Comparison of ENCODE assay signal across 24 cellular contexts in the genomic region with DNA sequence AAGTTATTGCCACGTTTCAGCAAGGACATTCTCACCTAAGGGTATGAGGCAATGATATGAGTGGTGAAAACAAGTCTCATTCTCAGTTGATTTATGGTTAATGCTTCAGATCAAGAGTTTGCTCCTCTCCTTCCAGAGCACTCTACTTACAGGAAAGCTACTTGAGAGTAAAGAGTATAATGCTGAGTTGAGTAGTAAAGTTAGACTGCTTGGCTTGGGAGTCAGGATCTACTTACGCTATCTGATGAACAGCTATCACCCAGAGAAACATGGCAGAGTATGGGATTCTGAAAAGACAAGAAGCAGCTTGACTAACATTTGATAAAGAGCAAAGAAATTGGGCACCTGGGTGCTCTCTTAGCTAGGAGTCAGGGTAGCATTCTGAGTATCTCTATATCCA.
A peak's percentile ranks its signal among the peaks of the same experiment; 100 is the strongest.
DNase-seq lines count a peak whose midpoint lies in the region; ATAC-seq and TF ChIP-seq lines count a peak whose summit lies in the region.
"Had no signal": no experiment of that assay in that cellular context is flagged by ENCODE, and none has a peak within 500 bp of the region (broad histone marks: within the 10 kb centered on the region; RNA-seq: fewer than 3 reads in every experiment).

No MANE protein-coding gene starts in this region.

- H3K9me3 Mint-ChIP-seq in activated T-helper 2 cell treated with anti-CD3 and anti-CD28 coated beads, Interferon-gamma antibody, Interleukin-2, Interleukin-4, amounts not matched to agents 10 μg/mL and 5 μg/mL and 100 μg/mL, durations not matched to agents 14 hours and 24 hours and 36 hours = no peaks in the 10 kb centered on the region
- no peaks in the 10 kb centered on the region for H3K9me3 Mint-ChIP-seq in activated T-cell treated with anti-CD3 and anti-CD28 coated beads, Interleukin-2, amount 50 U/mL, for 72 hours

- TF ChIP-seq CTCF in left lung (IDR thresholded peaks at IDR 0.05) = no peak

- no peak overlapping the region for H3K4me3 ChIP-seq in left lung
- H3K4me3 ChIP-seq: BLaER1, GM12878 had no signal

- intact Hi-C loops in left lung (cut with DNase I) = no loop called here
- intact Hi-C loops in activated T-helper 2 cell treated with anti-CD3 and anti-CD28 coated beads, Interferon-gamma antibody, Interleukin-2, Interleukin-4, amounts not matched to agents 10 μg/mL and 5 μg/mL and 100 μg/mL, durations not matched to agents 14 hours and 24 hours and 36 hours (cut with micrococcal nuclease) = loop anchor here (5.0 kb wide), 3 partner anchors 97 to 467 kb away; no protein-coding TSS in a partner anchor

- peak; percentile 5 for ATAC-seq in GM18867 (IDR thresholded peaks at IDR 0.05; ENCODE audit: unreplicated experiment)
- ATAC-seq in left lung = peak; percentile 63
- ATAC-seq in GM21737 (IDR thresholded peaks at IDR 0.05; ENCODE audit: unreplicated experiment) = no peak
- ATAC-seq in activated T-cell treated with anti-CD3 and anti-CD28 coated beads, Interleukin-2, amount 50 U/mL, for 72 hours (replicated peaks in 1 of 2) = no peak
- ATAC-seq: GM12878 had no signal

- H3K4me3 Mint-ChIP-seq in activated T-helper 2 cell treated with anti-CD3 and anti-CD28 coated beads, Interferon-gamma antibody, Interleukin-2, Interleukin-4, amounts not matched to agents 10 μg/mL and 5 μg/mL and 100 μg/mL, durations not matched to agents 14 hours and 24 hours and 36 hours (ENCODE audit: low read depth) = no peak overlapping the region
- H3K4me3 Mint-ChIP-seq in activated T-cell treated with anti-CD3 and anti-CD28 coated beads, Interleukin-2, amount 50 U/mL, for 72 hours = no peak overlapping the region
- H3K4me3 Mint-ChIP-seq: CD14-positive monocyte; CD4-positive, alpha-beta memory T cell; CD4-positive, CD25-positive, alpha-beta regulatory T cell; CD8-positive, alpha-beta memory T cell had no signal

- H3K27ac ChIP-seq in left lung = no peak overlapping the region
- H3K27ac ChIP-seq: BLaER1 had no signal

- H3K9me3 ChIP-seq in left lung = no peaks in the 10 kb centered on the region
- H3K9me3 ChIP-seq: BE2C, BLaER1 had no signal

- H3K27ac Mint-ChIP-seq in activated T-helper 2 cell treated with anti-CD3 and anti-CD28 coated beads, Interferon-gamma antibody, Interleukin-2, Interleukin-4, amounts not matched to agents 10 μg/mL and 5 μg/mL and 100 μg/mL, durations not matched to agents 14 hours and 24 hours and 36 hours = no peak overlapping the region
- no peak overlapping the region for H3K27ac Mint-ChIP-seq in activated T-cell treated with anti-CD3 and anti-CD28 coated beads, Interleukin-2, amount 50 U/mL, for 72 hours
- H3K27ac Mint-ChIP-seq: CD14-positive monocyte; CD4-positive, alpha-beta memory T cell; CD4-positive, CD25-positive, alpha-beta regulatory T cell; CD8-positive, alpha-beta memory T cell had no signal

- peak; percentile 29 for DNase-seq in OCI-M1 (lab: John Stamatoyannopoulos, UW)
- no peak for DNase-seq in left lung
- DNase-seq in activated T-helper 2 cell treated with anti-CD3 and anti-CD28 coated beads, Interferon-gamma antibody, Interleukin-2, Interleukin-4, amounts not matched to agents 10 μg/mL and 5 μg/mL and 100 μg/mL, durations not matched to agents 14 hours and 24 hours and 36 hours (ENCODE audit: low spot score) = no peak
- DNase-seq in activated T-cell treated with anti-CD3 and anti-CD28 coated beads, Interleukin-2, amount 50 U/mL, for 72 hours = no peak
- DNase-seq: 8988T; ACHN; BE2C; C1 segment of cervical spinal cord; CD4-positive, alpha-beta memory T cell; CD4-positive, CD25-positive, alpha-beta regulatory T cell; CD8-positive, alpha-beta memory T cell; COR-L47; DMS 273 treated with DMSO at 0.1 percent for 48 hours; DMS153; DMS53; DMS79; DND-41; EL; GDM1 had no signal

- H3K4me1 ChIP-seq in left lung = no peaks in the 10 kb centered on the region
- H3K4me1 ChIP-seq: BE2C, BLaER1 had no signal

- H3K27me3 Mint-ChIP-seq in activated T-helper 2 cell treated with anti-CD3 and anti-CD28 coated beads, Interferon-gamma antibody, Interleukin-2, Interleukin-4, amounts not matched to agents 10 μg/mL and 5 μg/mL and 100 μg/mL, durations not matched to agents 14 hours and 24 hours and 36 hours (ENCODE audit: low read depth) = no peaks in the 10 kb centered on the region
- peaks cover 19% of the 10 kb centered on the region for H3K27me3 Mint-ChIP-seq in activated T-cell treated with anti-CD3 and anti-CD28 coated beads, Interleukin-2, amount 50 U/mL, for 72 hours (ENCODE audit: low read depth)
- H3K27me3 Mint-ChIP-seq: CD4-positive, CD25-positive, alpha-beta regulatory T cell had no signal

- H3K36me3 ChIP-seq in left lung = no peaks in the 10 kb centered on the region
- H3K36me3 ChIP-seq: BE2C, BLaER1 had no signal

- peaks cover 10% of the 10 kb centered on the region for H3K4me1 Mint-ChIP-seq in activated T-helper 2 cell treated with anti-CD3 and anti-CD28 coated beads, Interferon-gamma antibody, Interleukin-2, Interleukin-4, amounts not matched to agents 10 μg/mL and 5 μg/mL and 100 μg/mL, durations not matched to agents 14 hours and 24 hours and 36 hours (ENCODE audit: low read depth)
- peaks cover 12% of the 10 kb centered on the region for H3K4me1 Mint-ChIP-seq in activated T-cell treated with anti-CD3 and anti-CD28 coated beads, Interleukin-2, amount 50 U/mL, for 72 hours (ENCODE audit: low read depth)
- H3K4me1 Mint-ChIP-seq: CD14-positive monocyte; CD4-positive, alpha-beta memory T cell; CD4-positive, CD25-positive, alpha-beta regulatory T cell; CD8-positive, alpha-beta memory T cell had no signal

- no peaks in the 10 kb centered on the region for H3K27me3 ChIP-seq in left lung
- H3K27me3 ChIP-seq: BE2C, BLaER1 had no signal

- H3K36me3 Mint-ChIP-seq in activated T-helper 2 cell treated with anti-CD3 and anti-CD28 coated beads, Interferon-gamma antibody, Interleukin-2, Interleukin-4, amounts not matched to agents 10 μg/mL and 5 μg/mL and 100 μg/mL, durations not matched to agents 14 hours and 24 hours and 36 hours (ENCODE audit: low read depth) = no peaks in the 10 kb centered on the region
- no peaks in the 10 kb centered on the region for H3K36me3 Mint-ChIP-seq in activated T-cell treated with anti-CD3 and anti-CD28 coated beads, Interleukin-2, amount 50 U/mL, for 72 hours (ENCODE audit: insufficient read depth in 2 of 2)
- H3K36me3 Mint-ChIP-seq: CD14-positive monocyte; CD4-positive, alpha-beta memory T cell; CD4-positive, CD25-positive, alpha-beta regulatory T cell; CD8-positive, alpha-beta memory T cell had no signal

Comparison
In these comparisons a context has a peak if more than half of its experiments do, and no peak if none do; other contexts are left out.
1. ATAC-seq: peak in GM18867 (single experiment) and left lung (single experiment); none in GM21737 (single experiment) and activated T-cell treated with anti-CD3 and anti-CD28 coated beads, Interleukin-2, amount 50 U/mL, for 72 hours (0 of 2).